In the genomic region with DNA sequence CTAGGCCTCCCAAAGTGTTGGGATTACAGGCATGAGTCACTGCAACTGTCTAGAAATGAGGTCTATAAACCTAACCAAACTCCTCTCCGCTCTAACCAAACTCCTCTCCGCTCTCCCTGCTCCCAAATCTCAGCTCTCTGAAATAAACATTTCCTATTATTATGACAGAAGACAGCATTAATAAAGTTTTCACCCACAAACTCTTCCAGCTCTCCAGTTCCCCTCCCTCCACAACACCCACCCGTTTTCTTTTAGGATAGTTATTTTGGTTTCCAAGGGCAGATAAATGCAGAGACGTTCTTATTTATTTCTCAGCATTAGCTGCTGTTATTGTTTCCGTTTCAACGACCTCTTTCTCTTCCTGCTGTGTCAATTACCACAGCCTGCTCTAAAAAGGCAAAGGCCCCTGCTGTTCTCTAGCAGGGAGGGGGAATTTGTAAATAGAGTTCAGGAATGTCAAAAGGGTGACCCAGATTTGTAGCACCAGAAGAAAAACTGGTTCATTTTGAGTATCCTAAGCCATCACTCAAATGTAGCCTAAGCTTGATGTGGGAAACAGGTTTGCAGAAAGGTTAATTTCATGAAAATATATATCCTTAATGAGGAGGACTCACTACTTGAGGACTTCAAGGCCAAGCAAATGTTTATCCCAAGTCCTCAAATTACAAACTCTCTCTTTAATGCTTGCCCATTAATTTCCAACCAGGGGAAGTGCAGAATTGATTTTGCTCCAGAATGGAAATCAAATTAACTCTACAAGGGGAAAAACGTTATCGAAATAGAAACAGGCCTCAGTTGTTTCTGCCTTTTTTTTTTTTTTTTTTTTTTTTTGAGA, we compare ENCODE assay signal across 11 cellular contexts. TPM values are rescaled to one million over a fixed set of nuclear protein-coding genes. Genes with fewer than 3 reads are reported as not detected.
DNase-seq lines count a peak whose midpoint lies in the region; TF ChIP-seq lines count a peak whose summit lies in the region.
"Had no signal": no experiment of that assay in that cellular context is flagged by ENCODE, and none has a peak within 500 bp of the region (broad histone marks: within the 10 kb centered on the region; RNA-seq: fewer than 3 reads in every experiment).

No MANE protein-coding gene starts in this region.

- TF ChIP-seq CTCF in AG04450 (IDR thresholded peaks at IDR 0.05; ENCODE audit: low read depth, low read length), result no peak
- no peak for TF ChIP-seq CTCF in Peyer's patch (IDR thresholded peaks at IDR 0.05)

- H3K4me1 ChIP-seq in mesodermal cell (ENCODE audit: control insufficient read depth, insufficient read depth, low read length, poor library complexity, severe bottlenecking) (no peaks in the 10 kb centered on the region), Peyer's patch (no peaks in the 10 kb centered on the region)

- H3K36me3 ChIP-seq in KOPT-K1 (ENCODE audit: insufficient read depth, low read length) (peaks cover under 1% of the 10 kb centered on the region; the same call in 1 of the 2 replicates), mesodermal cell (ENCODE audit: control insufficient read depth, insufficient read depth, low read length) (peaks cover 2% of the 10 kb centered on the region), Peyer's patch (peaks cover 0 to 6% (median 0%) of the 10 kb centered on the region in 3 donors)

- H3K27ac ChIP-seq in AG04450 (ENCODE audit: low read depth, low read length) (peak overlapping the region; percentile 11), KOPT-K1 (ENCODE audit: low read depth, low read length, poor library complexity, severe bottlenecking) (peak overlapping the region; percentile 25), mesodermal cell (ENCODE audit: low read depth, low read length, severe bottlenecking) (peak overlapping the region; percentile 81), Peyer's patch (peak overlapping the region in 2 of 4 donors; percentile 8 to 58)

- POLR2A ChIA-PET in AG04450 (lab: Yijun Ruan, JAX), result interaction anchor here (0.6 to 1.5 kb wide), 2 partner anchors 13 to 30 kb away, joined by 3 to 6 read pairs; a partner anchor contains a TSS

- DNase-seq in AG04450 (ENCODE audit: low read depth, low spot score) (no peak), cerebellar cortex (ENCODE audit: low spot score) (peak; percentile 52), ureter (ENCODE audit: low spot score) (no peak), NAMALWA (ENCODE audit: low spot score) (no peak), Peyer's patch (no peak)
- DNase-seq in stimulated activated CD4-positive, alpha-beta T cell treated with anti-CD3 and anti-CD28 coated beads, Interleukin-4, amount 100 ng/mL, for 24 hours, result no peak
- DNase-seq: activated naive CD4-positive, alpha-beta T cell treated with anti-CD3 and anti-CD28 coated beads, Interleukin-2, amount 10 ng/mL, durations not matched to agents 7 days and 5 days; AML-193; MM.1S had no signal

- H3K9me3 ChIP-seq in AG04450 (ENCODE audit: control insufficient read depth, insufficient read depth, low read length), result no peaks in the 10 kb centered on the region
- H3K9me3 ChIP-seq in KOPT-K1 (ENCODE audit: insufficient read depth, low read length, poor library complexity, severe bottlenecking), result no peaks in the 10 kb centered on the region
- H3K9me3 ChIP-seq in mesodermal cell (ENCODE audit: control insufficient read depth, low read length), result no peaks in the 10 kb centered on the region
- no peaks in the 10 kb centered on the region for H3K9me3 ChIP-seq in Peyer's patch

- H3K27me3 ChIP-seq in AG04450 (ENCODE audit: control insufficient read depth, insufficient read depth, low read length) (no peaks in the 10 kb centered on the region), Peyer's patch (no peaks in the 10 kb centered on the region)

- 20 to 31% methylated on average over 1 to 4 of the region's 8 CpGs for WGBS in mesodermal cell (ENCODE audit: insufficient coverage in 2 of 2), 2 experiments

- CTCF ChIA-PET in AG04450 (lab: Charles Lee), result interaction anchor here (0.7 to 1.6 kb wide), 3 partner anchors 73 to 1828 kb away, joined by 3 to 10 read pairs (median 3); no protein-coding TSS in a partner anchor

- H3K4me3 ChIP-seq in AG04450 (ENCODE audit: low read depth, low read length) (no peak overlapping the region), mesodermal cell (ENCODE audit: extremely low read depth, insufficient read depth, low read length, poor library complexity, severe bottlenecking) (no peak overlapping the region), Peyer's patch (no peak overlapping the region)

- no peak for TF ChIP-seq POLR2A in Peyer's patch (IDR thresholded peaks at IDR 0.05)

RNA-seq across cellular contexts. Expression of a gene that starts 13.5 kb away (rescaled TPM):
- polyA plus RNA-seq in AG04450 (2011; rRNA removed), result 11.9 and 13.1 TPM in 2 replicates
- polyA minus RNA-seq in AG04450 (2011; rRNA and poly(A)+ RNA removed), result 9.6 and 11.4 TPM in 2 replicates
- 7.5 TPM for polyA plus RNA-seq in mesodermal cell (2013, experiment 1 of 2)
- polyA plus RNA-seq in mesodermal cell (2013, experiment 2 of 2), result 6.6 TPM
- total RNA-seq in ureter (7.3 TPM), Peyer's patch (1 to 10 TPM in 3 of 4 donors, under 1 TPM in 1; 0.70 to 5.0 (median 3.0) TPM)
